ENCODE assay signal across 8 cellular contexts in the genomic region with DNA sequence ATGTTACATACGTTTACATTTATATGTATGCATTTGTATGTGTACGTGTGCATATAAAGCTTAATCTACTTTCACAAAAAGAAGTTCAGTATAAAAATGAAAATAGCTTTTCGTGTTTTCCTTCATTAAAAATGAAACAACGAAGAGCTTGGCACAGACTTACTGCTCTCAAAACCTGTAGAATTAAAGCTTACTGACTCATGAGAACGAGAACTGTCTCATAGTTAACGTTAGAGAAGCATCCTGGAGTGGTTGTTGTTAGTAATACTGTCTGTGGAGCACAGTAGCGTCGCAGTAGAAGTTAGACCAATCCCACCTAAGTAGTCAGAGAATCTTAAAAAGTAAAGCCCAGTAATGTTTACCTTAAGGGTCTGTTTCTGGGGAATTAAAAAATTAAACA. TPM values are rescaled to one million over a fixed set of nuclear protein-coding genes. Genes with fewer than 3 reads are reported as not detected.
DNase-seq lines count a peak whose midpoint lies in the region; ATAC-seq, FAIRE-seq and TF ChIP-seq lines count a peak whose summit lies in the region.

No MANE protein-coding gene starts in this region.

- H3K27me3 ChIP-seq in GM23248 (replicated peaks; ENCODE audit: insufficient read depth) (no peaks in the 10 kb centered on the region), hepatocyte (no peaks in the 10 kb centered on the region)

- H3K36me3 ChIP-seq in GM23248 (ENCODE audit: low read depth) = no peaks in the 10 kb centered on the region
- no peaks in the 10 kb centered on the region for H3K36me3 ChIP-seq in hepatocyte (replicated peaks; ENCODE audit: insufficient read depth, low read depth)

- TF ChIP-seq RAD21 in A549 (conservative IDR thresholded peaks at IDR 0.05 in 1 of 2, IDR thresholded peaks at IDR 0.05 in 1 of 2) = no peak

- H3K27me3 Mint-ChIP-seq in activated CD4-positive, alpha-beta memory T cell treated with anti-CD3 and anti-CD28 coated beads, Interleukin-2, amount 10 ng/mL, durations not matched to agents 7 days and 5 days = no peaks in the 10 kb centered on the region
- H3K27me3 Mint-ChIP-seq in stimulated activated memory B cell treated with anti-CD40 and anti-IgM and Interleukin-4, amounts not matched to agents 10 μg/mL and 1 μg/mL and 100 μg/mL, for 72 hours = no peaks in the 10 kb centered on the region

- ATAC-seq in A549 (no peak), GM19467 (IDR thresholded peaks at IDR 0.05; ENCODE audit: unreplicated experiment) (no peak), sciatic nerve (no peak)
- no peak for ATAC-seq in stimulated activated memory B cell treated with anti-CD40 and anti-IgM and Interleukin-4, amounts not matched to agents 10 μg/mL and 1 μg/mL and 100 μg/mL, for 72 hours

- TF ChIP-seq POLR2A in A549 (IDR thresholded peaks at IDR 0.05; ENCODE audit: low read length) = no peak

- peak overlapping the region in 1 of 2 experiments; percentile 93; a peak in 2 of 6 replicates for H3K27ac ChIP-seq in A549
- H3K27ac ChIP-seq in GM23248 = peak overlapping the region; percentile 94
- H3K27ac ChIP-seq in hepatocyte = peak overlapping the region; percentile 96

- TF ChIP-seq EP300 in A549 (IDR thresholded peaks at IDR 0.05) = no peak

- in situ Hi-C loops in GM23248 (cut with MboI) = no loop called here

- peaks cover 43% of the 10 kb centered on the region for H3K4me1 Mint-ChIP-seq in activated CD4-positive, alpha-beta memory T cell treated with anti-CD3 and anti-CD28 coated beads, Interleukin-2, amount 10 ng/mL, durations not matched to agents 7 days and 5 days
- H3K4me1 Mint-ChIP-seq in stimulated activated memory B cell treated with anti-CD40 and anti-IgM and Interleukin-4, amounts not matched to agents 10 μg/mL and 1 μg/mL and 100 μg/mL, for 72 hours = peaks cover 40% of the 10 kb centered on the region

- CTCF ChIA-PET in A549 (lab: Yijun Ruan, JAX) = interaction anchor here (1.7 kb wide), 1 partner anchor 28 kb away, joined by 3 read pairs; no protein-coding TSS in a partner anchor
- CTCF ChIA-PET in activated CD4-positive, alpha-beta memory T cell treated with anti-CD3 and anti-CD28 coated beads, Interleukin-2, amount 10 ng/mL, durations not matched to agents 7 days and 5 days (lab: Charles Lee) = interaction anchor here (0.6 to 4.7 kb wide), 3 partner anchors 15 to 47 kb away, joined by 3 to 41 read pairs (median 3); a partner anchor contains a TSS

- peak overlapping the region; percentile 96 for H3K4me2 ChIP-seq in A549
- peak overlapping the region; percentile 99 for H3K4me2 ChIP-seq in GM23248 (ENCODE audit: unreplicated experiment)
- peak overlapping the region; percentile 85 for H3K4me2 ChIP-seq in hepatocyte

- peaks cover 59% of the 10 kb centered on the region for H3K79me2 ChIP-seq in GM23248 (ENCODE audit: insufficient read depth)
- peaks cover 59% of the 10 kb centered on the region for H3K79me2 ChIP-seq in hepatocyte

- H3K4me3 ChIP-seq in A549 (peak overlapping the region; percentile 77), GM23248 (peak overlapping the region; percentile 97), hepatocyte (peak overlapping the region; percentile 63)

- no peak for FAIRE-seq in A549 (lab: Jason Lieb, UNC)

- H4K20me1 ChIP-seq in GM23248 (ENCODE audit: insufficient read depth) (no peaks in the 10 kb centered on the region), hepatocyte (ENCODE audit: insufficient read depth, poor library complexity, severe bottlenecking) (peaks cover 48% of the 10 kb centered on the region)

- WGBS in A549 (ENCODE audit: missing lambda C conversion rate) = 23% methylated on average over 8 of the region's 8 CpGs
- 1% methylated on average over 8 of the region's 8 CpGs for WGBS in GM23248 (ENCODE audit: low coverage in 1 of 2, low lambda C conversion rate in 2 of 2, missing lambda C conversion rate in 2 of 2), 2 experiments
- WGBS in hepatocyte (ENCODE audit: low lambda C conversion rate, missing lambda C conversion rate) = 24% methylated on average over 8 of the region's 8 CpGs

- no peak for TF ChIP-seq CTCF in A549 (IDR thresholded peaks at IDR 0.05)
- TF ChIP-seq CTCF in hepatocyte (IDR thresholded peaks at IDR 0.05; ENCODE audit: poor library complexity) = no peak

- H3K9ac ChIP-seq in GM23248 = peak overlapping the region; percentile 95

- no peaks in the 10 kb centered on the region for H3K9me3 ChIP-seq in A549
- H3K9me3 ChIP-seq in GM23248 (ENCODE audit: low read depth) = no peaks in the 10 kb centered on the region
- no peaks in the 10 kb centered on the region for H3K9me3 ChIP-seq in hepatocyte (ENCODE audit: low read depth)

- H3F3A ChIP-seq in GM23248 (ENCODE audit: insufficient read depth) = peaks cover 59% of the 10 kb centered on the region

- peak overlapping the region; percentile 99 for H3K27ac Mint-ChIP-seq in activated CD4-positive, alpha-beta memory T cell treated with anti-CD3 and anti-CD28 coated beads, Interleukin-2, amount 10 ng/mL, durations not matched to agents 7 days and 5 days
- peak overlapping the region; percentile 93 for H3K27ac Mint-ChIP-seq in stimulated activated memory B cell treated with anti-CD40 and anti-IgM and Interleukin-4, amounts not matched to agents 10 μg/mL and 1 μg/mL and 100 μg/mL, for 72 hours

- intact Hi-C loops in sciatic nerve (cut with DNase I) = no loop called here

- DNase-seq in A549 (ENCODE audit: low read depth in 1 of 2, low spot score in 1 of 2) = no peak
- DNase-seq in GM23248 = peak; percentile 89
- no peak for DNase-seq in activated CD4-positive, alpha-beta memory T cell treated with anti-CD3 and anti-CD28 coated beads, Interleukin-2, amount 10 ng/mL, durations not matched to agents 7 days and 5 days
- peak; percentile 30 for DNase-seq in hepatocyte (ENCODE audit: low spot score)
- no peak for DNase-seq in NCI-H526 (lab: John Stamatoyannopoulos, UW)
- DNase-seq in sciatic nerve (ENCODE audit: low spot score) = no peak

- no peaks in the 10 kb centered on the region for H3K9me3 Mint-ChIP-seq in activated CD4-positive, alpha-beta memory T cell treated with anti-CD3 and anti-CD28 coated beads, Interleukin-2, amount 10 ng/mL, durations not matched to agents 7 days and 5 days
- H3K9me3 Mint-ChIP-seq in stimulated activated memory B cell treated with anti-CD40 and anti-IgM and Interleukin-4, amounts not matched to agents 10 μg/mL and 1 μg/mL and 100 μg/mL, for 72 hours = no peaks in the 10 kb centered on the region

- H3K4me3 Mint-ChIP-seq in activated CD4-positive, alpha-beta memory T cell treated with anti-CD3 and anti-CD28 coated beads, Interleukin-2, amount 10 ng/mL, durations not matched to agents 7 days and 5 days = peak overlapping the region; percentile 96
- H3K4me3 Mint-ChIP-seq in stimulated activated memory B cell treated with anti-CD40 and anti-IgM and Interleukin-4, amounts not matched to agents 10 μg/mL and 1 μg/mL and 100 μg/mL, for 72 hours = peak overlapping the region; percentile 84

- H3K9me2 ChIP-seq in GM23248 (ENCODE audit: insufficient read depth) (no peaks in the 10 kb centered on the region), hepatocyte (replicated peaks; ENCODE audit: insufficient read depth) (no peaks in the 10 kb centered on the region)

- peaks cover 26% of the 10 kb centered on the region for H3K36me3 Mint-ChIP-seq in activated CD4-positive, alpha-beta memory T cell treated with anti-CD3 and anti-CD28 coated beads, Interleukin-2, amount 10 ng/mL, durations not matched to agents 7 days and 5 days (ENCODE audit: low read depth)
- H3K36me3 Mint-ChIP-seq in stimulated activated memory B cell treated with anti-CD40 and anti-IgM and Interleukin-4, amounts not matched to agents 10 μg/mL and 1 μg/mL and 100 μg/mL, for 72 hours = no peaks in the 10 kb centered on the region

- H3K4me1 ChIP-seq in A549 (peaks cover 38% of the 10 kb centered on the region), GM23248 (ENCODE audit: insufficient read depth) (peaks cover 42% of the 10 kb centered on the region), hepatocyte (ENCODE audit: insufficient read depth) (peaks cover 25% of the 10 kb centered on the region)

- H2AFZ ChIP-seq in GM23248 (peak overlapping the region; percentile 98; the same call in 1 of the 2 replicates), hepatocyte (no peak overlapping the region)

- POLR2A ChIA-PET in A549 (lab: Yijun Ruan, JAX) = interaction anchor here (0.6 to 3.1 kb wide), 2 partner anchors 15 to 46 kb away, joined by 5 to 10 read pairs; a partner anchor contains a TSS
- POLR2A ChIA-PET in activated CD4-positive, alpha-beta memory T cell treated with anti-CD3 and anti-CD28 coated beads, Interleukin-2, amount 10 ng/mL, durations not matched to agents 7 days and 5 days (lab: Charles Lee) = interaction anchor here (0.7 to 9.6 kb wide), 5 partner anchors 31 to 68 kb away, joined by 3 to 418 read pairs (median 3); a partner anchor contains a TSS

RNA-seq across cellular contexts. Expression of a gene that starts 1.3 kb away (rescaled TPM):
- polyA plus RNA-seq in A549 (2011; rRNA removed) = 54.9 and 74.0 TPM in 2 replicates
- polyA plus RNA-seq in A549 (2012; cell fraction: cytosol; rRNA removed) = 19.4 and 22.0 TPM in 2 replicates
- 5.9 and 11.4 TPM in 2 replicates for polyA plus RNA-seq in A549 (2012; cell fraction: nucleus; rRNA removed)
- polyA plus RNA-seq in A549 (2017; fragmentation: RNase III; extraction: RNeasy Plus Mini Kit Qiagen cat#74134 plus additional on column Dnase treatment) = 51.4 to 60.7 TPM (median 58.6 TPM) in 3 replicates
- polyA minus RNA-seq in A549 (2011; rRNA and poly(A)+ RNA removed) = 31.1 and 32.0 TPM in 2 replicates
- total RNA-seq in GM23248 (2014; rRNA removed; shearing (Covaris generic)) = 61.3 and 63.1 TPM in 2 replicates
- polyA plus RNA-seq in GM23248 (2016; fragmentation: Nextera tagmentation; extraction: Ambion mirVana) = 95.5 and 98.8 TPM in 2 replicates
- 100 to 1,000 TPM; 112 to 119 TPM for total RNA-seq in activated CD4-positive, alpha-beta memory T cell treated with anti-CD3 and anti-CD28 coated beads, Interleukin-2, amount 10 ng/mL, durations not matched to agents 7 days and 5 days
- 73.8 and 82.8 TPM in 2 replicates for total RNA-seq in hepatocyte
- polyA plus RNA-seq in hepatocyte = 64.3 and 65.4 TPM in 2 replicates
- 38.3 TPM for total RNA-seq in sciatic nerve

RNA-seq across cellular contexts. Expression of a gene that starts 46.3 kb away (rescaled TPM):
- polyA plus RNA-seq in A549 (2011; rRNA removed) (32.9 and 66.0 TPM in 2 replicates), A549 (2017; fragmentation: RNase III; extraction: RNeasy Plus Mini Kit Qiagen cat#74134 plus additional on column Dnase treatment) (30.7 to 38.4 TPM (median 34.0 TPM) in 3 replicates), GM23248 (2016; fragmentation: Nextera tagmentation; extraction: Ambion mirVana) (16.4 and 16.8 TPM in 2 replicates), hepatocyte (5.2 and 5.7 TPM in 2 replicates)
- polyA plus RNA-seq in A549 (2012; cell fraction: cytosol; rRNA removed) = 7.0 and 8.2 TPM in 2 replicates
- polyA plus RNA-seq in A549 (2012; cell fraction: nucleus; rRNA removed) = 6.1 and 8.7 TPM in 2 replicates
- 4.0 and 7.4 TPM in 2 replicates for polyA minus RNA-seq in A549 (2011; rRNA and poly(A)+ RNA removed)
- 10.7 and 13.9 TPM in 2 replicates for total RNA-seq in GM23248 (2014; rRNA removed; shearing (Covaris generic))
- total RNA-seq in activated CD4-positive, alpha-beta memory T cell treated with anti-CD3 and anti-CD28 coated beads, Interleukin-2, amount 10 ng/mL, durations not matched to agents 7 days and 5 days = 10 to 100 TPM; 74.7 to 75.7 TPM
- total RNA-seq in hepatocyte (9.8 and 10.6 TPM in 2 replicates), sciatic nerve (0.85 TPM)

RNA-seq across cellular contexts. Expression of a gene that starts 46.8 kb away (rescaled TPM):
- polyA plus RNA-seq in A549 (2011; rRNA removed) (17.0 and 22.3 TPM in 2 replicates), A549 (2017; fragmentation: RNase III; extraction: RNeasy Plus Mini Kit Qiagen cat#74134 plus additional on column Dnase treatment) (37.1 to 43.9 TPM (median 38.4 TPM) in 3 replicates), GM23248 (2016; fragmentation: Nextera tagmentation; extraction: Ambion mirVana) (57.8 and 59.0 TPM in 2 replicates), hepatocyte (74.6 and 79.5 TPM in 2 replicates)
- polyA plus RNA-seq in A549 (2012; cell fraction: cytosol; rRNA removed) = 8.2 and 9.1 TPM in 2 replicates
- 3.4 and 5.4 TPM in 2 replicates for polyA plus RNA-seq in A549 (2012; cell fraction: nucleus; rRNA removed)
- polyA minus RNA-seq in A549 (2011; rRNA and poly(A)+ RNA removed) = 2.6 and 4.3 TPM in 2 replicates
- total RNA-seq in GM23248 (2014; rRNA removed; shearing (Covaris generic)) = 2.7 and 4.9 TPM in 2 replicates
- total RNA-seq in activated CD4-positive, alpha-beta memory T cell treated with anti-CD3 and anti-CD28 coated beads, Interleukin-2, amount 10 ng/mL, durations not matched to agents 7 days and 5 days = 10 to 100 TPM; 36.0 to 39.3 TPM
- total RNA-seq in hepatocyte (15.3 and 18.8 TPM in 2 replicates), sciatic nerve (23.0 TPM)

Comparison
In these comparisons a context has a peak if more than half of its experiments do, and no peak if none do; other contexts are left out.
1. DNase-seq: peak in GM23248 (single experiment) and hepatocyte (single experiment); none in A549 (0 of 2), activated CD4-positive, alpha-beta memory T cell treated with anti-CD3 and anti-CD28 coated beads, Interleukin-2, amount 10 ng/mL, durations not matched to agents 7 days and 5 days (single experiment), NCI-H526 (0 of 2) and sciatic nerve (single experiment).
2. Peak in every context shown above with its lines, with median percentiles within 50 percentile points of each other: H3K4me2 ChIP-seq and H3K4me3 ChIP-seq.